Comparison of ENCODE assay signal across 1 cellular context in genomic region chr15:92903588-92903955, GRCh38.
A peak's percentile ranks its signal among the peaks of the same experiment; 100 is the strongest.
TF ChIP-seq lines count a peak whose summit lies in the region.

No MANE protein-coding gene starts in this region.

TF ChIP-seq in K562, 482 proteins besides CTCF, POLR2A, EP300 and RAD21 (continued from another document):
- TF ChIP-seq CUX1 (CRISPR knock-in tag; IDR thresholded peaks at IDR 0.05) (peak; percentile 89), SRSF9 (IDR thresholded peaks at IDR 0.05; ENCODE audit: borderline replicate concordance, low read depth, low read length) (no peak), POLR2AphosphoS5 (IDR thresholded peaks at IDR 0.05; ENCODE audit: control insufficient read depth, insufficient read depth, low read depth, low read length) (peak; percentile 9; the same call in 1 of the 2 replicates)
